Comparison of ENCODE assay signal across 24 cellular contexts in the genomic region with DNA sequence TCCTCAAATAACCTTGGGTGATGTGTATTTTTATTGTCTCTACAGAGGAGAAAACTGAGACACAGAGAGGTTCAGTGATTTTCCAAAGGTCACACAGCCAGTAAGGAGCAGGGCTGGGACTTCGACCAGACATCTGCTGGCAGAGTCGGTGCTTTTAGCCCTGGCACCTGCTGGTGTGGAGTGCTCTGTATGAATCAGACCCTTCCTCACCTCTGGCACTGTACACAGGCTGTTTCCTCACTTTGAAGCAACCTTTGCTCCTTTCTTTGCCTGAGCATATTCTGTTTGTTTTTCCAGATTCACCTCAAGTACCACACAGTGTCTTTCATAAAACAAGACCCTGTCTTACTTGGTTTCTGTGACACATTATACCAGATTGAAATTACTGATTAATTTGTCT.
"Had no signal": no experiment of that assay in that cellular context is flagged by ENCODE, and none has a peak within 500 bp of the region (broad histone marks: within the 10 kb centered on the region; RNA-seq: fewer than 3 reads in every experiment).

No MANE protein-coding gene starts in this region.

- H3K4me3 Mint-ChIP-seq: activated CD8-positive, alpha-beta T cell treated with anti-CD3 and anti-CD28 coated beads, Interleukin-2, amount 10 ng/mL, durations not matched to agents 7 days and 5 days; activated naive CD8-positive, alpha-beta T cell treated with anti-CD3 and anti-CD28 coated beads, Interleukin-2, amount 50 U/mL, for 24 hours; T-helper 1 cell treated with Interleukin-12 subunit alpha and Interleukin-12 subunit beta and Interleukin-4 antibody, amounts not matched to agents 30 μg/mL and 1 μg/mL, for 36 hours had no signal

- H3K9me3 Mint-ChIP-seq: activated naive CD4-positive, alpha-beta T cell treated with anti-CD3 and anti-CD28 coated beads, Interleukin-2, amount 50 U/mL, for 72 hours; activated naive CD8-positive, alpha-beta T cell treated with anti-CD3 and anti-CD28 coated beads, Interleukin-2, amount 50 U/mL, for 24 hours; T-helper 1 cell treated with Interleukin-12 subunit alpha and Interleukin-12 subunit beta and Interleukin-4 antibody, amounts not matched to agents 30 μg/mL and 1 μg/mL, for 36 hours had no signal

- ATAC-seq: activated CD8-positive, alpha-beta T cell treated with anti-CD3 and anti-CD28 coated beads, Interleukin-2, amount 10 ng/mL, durations not matched to agents 7 days and 5 days; activated naive CD4-positive, alpha-beta T cell treated with anti-CD3 and anti-CD28 coated beads, Interleukin-2, amount 50 U/mL, for 72 hours; activated naive CD8-positive, alpha-beta T cell treated with anti-CD3 and anti-CD28 coated beads, Interleukin-2, amount 50 U/mL, for 24 hours; PC-3 had no signal

- H3K4me1 Mint-ChIP-seq: activated naive CD8-positive, alpha-beta T cell treated with anti-CD3 and anti-CD28 coated beads, Interleukin-2, amount 50 U/mL, for 24 hours had no signal

- H3K27ac ChIP-seq: brain microvascular endothelial cell, cardiac muscle cell had no signal

- H3K27ac Mint-ChIP-seq: activated CD8-positive, alpha-beta T cell treated with anti-CD3 and anti-CD28 coated beads, Interleukin-2, amount 10 ng/mL, durations not matched to agents 7 days and 5 days; activated naive CD4-positive, alpha-beta T cell treated with anti-CD3 and anti-CD28 coated beads, Interleukin-2, amount 50 U/mL, for 72 hours; activated naive CD8-positive, alpha-beta T cell treated with anti-CD3 and anti-CD28 coated beads, Interleukin-2, amount 50 U/mL, for 24 hours; T-helper 1 cell treated with Interleukin-12 subunit alpha and Interleukin-12 subunit beta and Interleukin-4 antibody, amounts not matched to agents 30 μg/mL and 1 μg/mL, for 36 hours had no signal

- H3K27me3 ChIP-seq: brain microvascular endothelial cell had no signal

- H3K4me3 ChIP-seq: cardiac muscle cell had no signal

- H3K36me3 ChIP-seq: brain microvascular endothelial cell, cardiac muscle cell had no signal

- DNase-seq: activated CD4-positive, alpha-beta T cell treated with anti-CD3 and anti-CD28 coated beads for 48 hours; activated CD4-positive, alpha-beta T cell treated with anti-CD3 and anti-CD28 coated beads, Interleukin-2, amount 50 U/mL, for 4 hours; activated CD4-positive, CD25-positive, alpha-beta regulatory T cell treated with anti-CD3 and anti-CD28 coated beads, Interleukin-2, amount 50 U/mL, for 72 hours; activated CD8-positive, alpha-beta memory T cell treated with anti-CD3 and anti-CD28 coated beads, Interleukin-2, amount 50 U/mL, for 48 hours; activated CD8-positive, alpha-beta T cell treated with anti-CD3 and anti-CD28 coated beads, Interleukin-2, amount 10 ng/mL, durations not matched to agents 7 days and 5 days; activated naive CD8-positive, alpha-beta T cell treated with anti-CD3 and anti-CD28 coated beads, Interleukin-2, amount 50 U/mL, for 24 hours; activated T-cell treated with anti-CD3 and anti-CD28 coated beads, Interleukin-2, amount 50 U/mL, for 1 hour; amniotic stem cell; brain microvascular endothelial cell; Karpas-422; MM.1S; NCI-H1105; NCI-H1436; NCI-H1694 treated with DMSO at 0.1 percent for 48 hours; NCI-H2029 treated with DMSO at 0.1 percent for 48 hours; NCI-H345; NCI-H510A; NCI-H526 treated with DMSO at 0.1 percent for 48 hours; NCI-H82; PC-3; SHP77 treated with DMSO at 0.1 percent for 48 hours had no signal

- H3K36me3 Mint-ChIP-seq: activated naive CD4-positive, alpha-beta T cell treated with anti-CD3 and anti-CD28 coated beads, Interleukin-2, amount 50 U/mL, for 72 hours had no signal
